In genomic region chr3:115301364-115301860, GRCh38 we compare ENCODE assay signal across 20 cellular contexts.
DNase-seq lines count a peak whose midpoint lies in the region; ATAC-seq and TF ChIP-seq lines count a peak whose summit lies in the region.
"Had no signal": no experiment of that assay in that cellular context is flagged by ENCODE, and none has a peak within 500 bp of the region (broad histone marks: within the 10 kb centered on the region; RNA-seq: fewer than 3 reads in every experiment).

No MANE protein-coding gene starts in this region.

- intact Hi-C loops in PC-3 (cut with micrococcal nuclease): no loop called here

- H3K4me2 ChIP-seq in GM23248 (ENCODE audit: unreplicated experiment) (no peak overlapping the region), PC-3 (ENCODE audit: low read length) (no peak overlapping the region)

- WGBS in GM23248 (ENCODE audit: low coverage in 1 of 2, low lambda C conversion rate in 2 of 2, missing lambda C conversion rate in 2 of 2), 2 experiments: 75 to 77% methylated on average over 4 of the region's 4 CpGs

- POLR2A ChIA-PET in PC-3 (lab: Charles Lee; ENCODE audit: unreplicated experiment): no interaction called here

- H2AFZ ChIP-seq in GM23248 (no peak overlapping the region), PC-3 (ENCODE audit: low read length) (no peak overlapping the region)

- no TSS peak for BruUV-seq in PC-3 (replicated peaks; lab: Mats Ljungman, UMichigan)

- H3K4me3 ChIP-seq in GM23248 (no peak overlapping the region), PC-3 (ENCODE audit: low read length) (no peak overlapping the region), epithelial cell of esophagus (ENCODE audit: low read length) (no peak overlapping the region)
- H3K4me3 ChIP-seq: K562, SJCRH30 had no signal

- H3K9me2 ChIP-seq in GM23248 (ENCODE audit: insufficient read depth): no peaks in the 10 kb centered on the region
- H3K9me2 ChIP-seq in PC-3 (replicated peaks; ENCODE audit: low read length): no peaks in the 10 kb centered on the region

- H3K36me3 ChIP-seq in GM23248 (ENCODE audit: low read depth) (no peaks in the 10 kb centered on the region), PC-3 (ENCODE audit: low read depth, low read length) (no peaks in the 10 kb centered on the region)
- H3K36me3 ChIP-seq: SJCRH30 had no signal

- H3K9ac ChIP-seq in GM23248 (no peak overlapping the region), PC-3 (ENCODE audit: low read length) (no peak overlapping the region)

- H3F3A ChIP-seq in GM23248 (ENCODE audit: insufficient read depth) (no peaks in the 10 kb centered on the region), PC-3 (ENCODE audit: low read length, unreplicated experiment) (no peaks in the 10 kb centered on the region)

- in situ Hi-C loops in GM23248 (cut with MboI): no loop called here

- CTCF ChIA-PET in PC-3 (lab: Charles Lee): no interaction called here

- no peak for TF ChIP-seq CTCF in PC-3 (conservative IDR thresholded peaks at IDR 0.05; ENCODE audit: low read depth, low read length)
- TF ChIP-seq CTCF in epithelial cell of esophagus (IDR thresholded peaks at IDR 0.05; ENCODE audit: insufficient read depth, low read depth, low read length, missing control alignments): no peak

- H3K27me3 ChIP-seq in GM23248 (replicated peaks; ENCODE audit: insufficient read depth) (no peaks in the 10 kb centered on the region), PC-3 (ENCODE audit: low read length) (no peaks in the 10 kb centered on the region)
- H3K27me3 ChIP-seq: SJCRH30 had no signal

- no peaks in the 10 kb centered on the region for H3K4me1 ChIP-seq in GM23248 (ENCODE audit: insufficient read depth)
- H3K4me1 ChIP-seq in PC-3 (ENCODE audit: insufficient read depth, low read length): no peaks in the 10 kb centered on the region
- H3K4me1 ChIP-seq: SJCRH30 had no signal

- no peaks in the 10 kb centered on the region for H3K9me3 ChIP-seq in GM23248 (ENCODE audit: low read depth)
- no peaks in the 10 kb centered on the region for H3K9me3 ChIP-seq in PC-3 (ENCODE audit: low read length)
- H3K9me3 ChIP-seq: SJCRH30 had no signal

- H4K20me1 ChIP-seq in GM23248 (ENCODE audit: insufficient read depth) (no peaks in the 10 kb centered on the region), PC-3 (ENCODE audit: low read length) (no peaks in the 10 kb centered on the region)

- ATAC-seq in PC-3: 0 out of 2 replicates have a peak, but pooled peaks have one; percentile 27
- ATAC-seq: K562, Panc1 had no signal

- H3K79me2 ChIP-seq in GM23248 (ENCODE audit: insufficient read depth) (no peaks in the 10 kb centered on the region), PC-3 (ENCODE audit: low read length) (no peaks in the 10 kb centered on the region)

- H3K27ac ChIP-seq in GM23248: no peak overlapping the region
- H3K27ac ChIP-seq in PC-3 (ENCODE audit: low read length): no peak overlapping the region
- H3K27ac ChIP-seq: C4-2B, SJCRH30 had no signal

- DNase-seq in GM23248 (peak; percentile 46), PC-3 (no peak), epithelial cell of esophagus (ENCODE audit: low read depth) (peak; percentile 8), iris pigment epithelial cell (ENCODE audit: low read depth) (peak; percentile 22), SKM-1 treated with dmso at 0.1 percent for 144 hours (lab: John Stamatoyannopoulos, UW; ENCODE audit: unreplicated experiment) (no peak), cerebellar nuclear complex (lab: John Stamatoyannopoulos, UW) (no peak)
- DNase-seq in stimulated activated CD8-positive, alpha-beta memory T cell treated with anti-CD3 and anti-CD28 coated beads, Interleukin-4, amount 100 ng/mL, for 48 hours: no peak
- DNase-seq: DMS53, EL, GF-D8, H7, NCI-H1105, NCI-H146, NCI-H2029, NCI-H2227 treated with DMSO at 0.1 percent for 48 hours, NCI-H510A, SJCRH30 had no signal

Comparison
In these comparisons a context has a peak if more than half of its experiments do, and no peak if none do; other contexts are left out.
1. DNase-seq: peak in GM23248 (single experiment), epithelial cell of esophagus (single experiment) and iris pigment epithelial cell (single experiment); none in PC-3 (single experiment), SKM-1 treated with dmso at 0.1 percent for 144 hours (single experiment), cerebellar nuclear complex (0 of 2) and stimulated activated CD8-positive, alpha-beta memory T cell treated with anti-CD3 and anti-CD28 coated beads, Interleukin-4, amount 100 ng/mL, for 48 hours (single experiment).